In the genomic region with DNA sequence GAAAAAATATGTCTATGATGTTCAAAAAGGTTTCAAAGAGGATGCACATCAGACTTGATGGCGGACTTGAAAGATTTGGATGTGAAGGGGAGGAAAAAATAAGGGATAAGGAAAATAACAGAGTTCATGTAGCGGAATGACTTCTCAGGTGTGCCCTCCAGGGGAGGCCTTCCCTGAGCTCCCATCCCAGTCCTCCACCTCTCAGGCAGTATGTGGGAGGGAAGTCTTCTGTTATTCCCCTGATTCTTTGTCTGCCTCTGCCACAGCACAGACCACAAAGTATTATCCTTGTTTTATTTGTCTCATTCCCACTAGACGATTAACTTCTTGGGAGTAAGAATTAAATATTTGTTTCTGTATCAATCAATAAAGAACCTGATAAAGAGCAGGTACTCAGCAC, we compare ENCODE assay signal across 21 cellular contexts. TPM values are rescaled to one million over a fixed set of nuclear protein-coding genes. Genes with fewer than 3 reads are reported as not detected.
DNase-seq lines count a peak whose midpoint lies in the region; FAIRE-seq and TF ChIP-seq lines count a peak whose summit lies in the region.
"Had no signal": no experiment of that assay in that cellular context is flagged by ENCODE, and none has a peak within 500 bp of the region (broad histone marks: within the 10 kb centered on the region; RNA-seq: fewer than 3 reads in every experiment).

No MANE protein-coding gene starts in this region.

- H3K27me3 Mint-ChIP-seq in HFFc6 (ENCODE audit: insufficient read depth), result no peaks in the 10 kb centered on the region; the same call in 1 of the 2 replicates
- H3K27me3 Mint-ChIP-seq in chondrocyte (ENCODE audit: low read depth), result no peaks in the 10 kb centered on the region
- no peaks in the 10 kb centered on the region for H3K27me3 Mint-ChIP-seq in osteocyte (ENCODE audit: unreplicated experiment)

- H3K27ac Mint-ChIP-seq in HFFc6 (peak overlapping the region; percentile 80), chondrocyte (ENCODE audit: unreplicated experiment) (peak overlapping the region; percentile 59), osteocyte (ENCODE audit: unreplicated experiment) (peak overlapping the region; percentile 72)
- H3K27ac Mint-ChIP-seq: CD8-positive, alpha-beta memory T cell had no signal

- no peaks in the 10 kb centered on the region for H3K9me3 ChIP-seq in colonic mucosa

- H3K4me1 ChIP-seq in colonic mucosa, result no peaks in the 10 kb centered on the region

- no peak overlapping the region for H3K4me3 ChIP-seq in colonic mucosa

- intact Hi-C loops in colonic mucosa (cut with DNase I), result no loop called here

- H3K4me3 Mint-ChIP-seq in HFFc6 (peak overlapping the region; percentile 31), chondrocyte (ENCODE audit: unreplicated experiment) (no peak overlapping the region), osteocyte (ENCODE audit: unreplicated experiment) (peak overlapping the region; percentile 5)
- H3K4me3 Mint-ChIP-seq: CD8-positive, alpha-beta memory T cell had no signal

- H3K4me1 Mint-ChIP-seq in HFFc6 (ENCODE audit: low read depth), result peaks cover 100% of the 10 kb centered on the region
- H3K4me1 Mint-ChIP-seq in chondrocyte (ENCODE audit: low read depth), result peaks cover 93% of the 10 kb centered on the region
- H3K4me1 Mint-ChIP-seq in osteocyte (ENCODE audit: unreplicated experiment), result peaks cover 96% of the 10 kb centered on the region
- H3K4me1 Mint-ChIP-seq: CD8-positive, alpha-beta memory T cell had no signal

- H3K27ac ChIP-seq in colonic mucosa, result no peak overlapping the region
- H3K27ac ChIP-seq: C4-2B had no signal

- no peak for DNase-seq in GM12891 (ENCODE audit: insufficient read length, low spot score)
- no peak for DNase-seq in HFFc6
- no peak for DNase-seq in chondrocyte (ENCODE audit: low spot score)
- DNase-seq in osteocyte (ENCODE audit: extremely low spot score, unreplicated experiment), result no peak
- DNase-seq in NCI-H1105 treated with DMSO at 0.1 percent for 48 hours (lab: John Stamatoyannopoulos, UW), result no peak
- DNase-seq in GM19238 (ENCODE audit: insufficient read length, low spot score), result no peak
- no peak for DNase-seq in colonic mucosa
- DNase-seq in NCI-H1694 treated with DMSO at 0.1 percent for 48 hours (lab: John Stamatoyannopoulos, UW), result no peak
- DNase-seq: CD8-positive, alpha-beta memory T cell; EL; GF-D8; HCEC 1CT; Karpas-422; MV-4-11; NCI-H1694; NCI-H2081 treated with DMSO at 0.1 percent for 48 hours; NCI-H2171 treated with DMSO at 0.1 percent for 48 hours; NCI-H524 treated with DMSO at 0.1 percent for 48 hours; OCI-M1 had no signal

- no peaks in the 10 kb centered on the region for H3K36me3 ChIP-seq in colonic mucosa

- H3K9me3 Mint-ChIP-seq in HFFc6 (no peaks in the 10 kb centered on the region), chondrocyte (ENCODE audit: low read depth) (no peaks in the 10 kb centered on the region), osteocyte (ENCODE audit: unreplicated experiment) (no peaks in the 10 kb centered on the region)
- H3K9me3 Mint-ChIP-seq: CD8-positive, alpha-beta memory T cell had no signal

- no peak for FAIRE-seq in GM12891 (lab: Jason Lieb, UNC)
- FAIRE-seq: D721Med had no signal

- no peak for TF ChIP-seq POLR2A in GM12891 (IDR thresholded peaks at IDR 0.05; ENCODE audit: low read depth, low read length)

- no peaks in the 10 kb centered on the region for H3K27me3 ChIP-seq in colonic mucosa

- no peak for TF ChIP-seq CTCF in HFFc6 (IDR thresholded peaks at IDR 0.05)
- TF ChIP-seq CTCF in chondrocyte (IDR thresholded peaks at IDR 0.05), result no peak
- no peak for TF ChIP-seq CTCF in osteocyte (IDR thresholded peaks at IDR 0.05)
- TF ChIP-seq CTCF in colonic mucosa (IDR thresholded peaks at IDR 0.05), result no peak

- H3K36me3 Mint-ChIP-seq in HFFc6 (ENCODE audit: low read depth) (peaks cover 29% of the 10 kb centered on the region), chondrocyte (ENCODE audit: low read depth) (peaks cover 12% of the 10 kb centered on the region), osteocyte (ENCODE audit: unreplicated experiment) (peaks cover 34% of the 10 kb centered on the region)
- H3K36me3 Mint-ChIP-seq: CD8-positive, alpha-beta memory T cell had no signal

- H3K9ac ChIP-seq in colonic mucosa (ENCODE audit: low read depth in 2 of 2, low read length in 2 of 2), result no peak overlapping the region

TF ChIP-seq in GM12891, 5 proteins besides CTCF, POLR2A, EP300 and RAD21:
- TF ChIP-seq SPI1 (IDR thresholded peaks at IDR 0.05; ENCODE audit: low read depth, low read length) (peak; percentile 38; the same call in 1 of the 2 replicates), PAX5 (IDR thresholded peaks at IDR 0.05; ENCODE audit: insufficient read depth, low read length, severe bottlenecking) (no peak)
TF ChIP-seq in GM12891: peak in this region for 1.

RNA-seq across cellular contexts. Expression of a gene that starts 17.7 kb away (rescaled TPM):
- polyA plus RNA-seq in GM12891 (2012; ENCODE audit: low read depth, missing spikeins), result 0.18 TPM
- total RNA-seq in HFFc6 (2021; fragmentation: NEBNext Ultra II Directional; extraction: Animal tissue kit (Norgen Biotek cat#: 25700)), result 100 to 1,000 TPM; 265 to 388 (median 303) TPM
- 1,927 to 2,200 TPM (median 1,930 TPM) in 3 replicates for total RNA-seq in chondrocyte
- 1,873 and 1,955 TPM in 2 replicates for total RNA-seq in osteocyte
- total RNA-seq in colonic mucosa, result 10 to 100 TPM; 10.4 to 24.6 TPM
- polyA plus RNA-seq: CD8-positive, alpha-beta memory T cell had no signal

Comparison
In these comparisons a context has a peak if more than half of its experiments do, and no peak if none do; other contexts are left out.
1. RNA of a gene that starts 17.7 kb away (total RNA-seq): 1,927 to 2,200 TPM in chondrocyte, 1,873 to 1,955 TPM in osteocyte and 265 to 388 TPM in HFFc6; 10.4 to 24.6 TPM in colonic mucosa; every median in the first group is over 10 times any median in the second.
2. Peak in every context shown above with its lines, with median percentiles within 50 percentile points of each other: H3K27ac Mint-ChIP-seq.